Comparison of ENCODE assay signal across 23 cellular contexts in genomic region chr5:162948677-162949076, GRCh38.
"Had no signal": no experiment of that assay in that cellular context is flagged by ENCODE, and none has a peak within 500 bp of the region (broad histone marks: within the 10 kb centered on the region; RNA-seq: fewer than 3 reads in every experiment).

No MANE protein-coding gene starts in this region.

- DNase-seq: colonic mucosa; cortex of kidney; dermis blood vessel endothelial cell; dorsolateral prefrontal cortex; effector CD4-positive, alpha-beta T cell; effector CD8-positive, alpha-beta T cell; effector memory CD4-positive, alpha-beta T cell; effector memory CD8-positive, alpha-beta T cell; endodermal cell; erythroblast; esophagus squamous epithelium; foreskin fibroblast; foreskin keratinocyte; foreskin melanocyte; gastrocnemius medialis; head of caudate nucleus; heart left ventricle; heart right ventricle had no signal

- H3K27me3 ChIP-seq: colonic mucosa, dorsolateral prefrontal cortex, esophagus muscularis mucosa, esophagus squamous epithelium, foreskin keratinocyte, gastrocnemius medialis, gastroesophageal sphincter, heart left ventricle, heart right ventricle had no signal

- H3K9me3 Mint-ChIP-seq: endodermal cell had no signal

- H3K27ac ChIP-seq: colonic mucosa, coronary artery, dorsolateral prefrontal cortex, epithelial cell of prostate, esophagus muscularis mucosa, esophagus squamous epithelium, foreskin keratinocyte, gastrocnemius medialis, gastroesophageal sphincter, heart left ventricle, heart right ventricle had no signal

- H3K4me1 Mint-ChIP-seq: endodermal cell had no signal

- H3K4me3 Mint-ChIP-seq: dendritic cell treated with granulocyte-macrophage colony-stimulating factor and Interleukin-4, amounts not matched to agents 40 ng/mL and 50 ng/mL, for 4 days; effector memory CD8-positive, alpha-beta T cell; endodermal cell had no signal

- H3K9me3 ChIP-seq: colonic mucosa, esophagus muscularis mucosa, esophagus squamous epithelium, gastrocnemius medialis, gastroesophageal sphincter, heart left ventricle had no signal

- H3K27me3 Mint-ChIP-seq: dendritic cell treated with granulocyte-macrophage colony-stimulating factor and Interleukin-4, amounts not matched to agents 40 ng/mL and 50 ng/mL, for 4 days; effector memory CD8-positive, alpha-beta T cell had no signal

- H3K36me3 ChIP-seq: colonic mucosa, esophagus muscularis mucosa, esophagus squamous epithelium, gastrocnemius medialis, gastroesophageal sphincter, heart left ventricle, heart right ventricle had no signal

- H3K4me3 ChIP-seq: colonic mucosa, coronary artery, dorsolateral prefrontal cortex, esophagus muscularis mucosa, esophagus squamous epithelium, gastrocnemius medialis, gastroesophageal sphincter, heart left ventricle, heart right ventricle had no signal

- H3K27ac Mint-ChIP-seq: dendritic cell treated with granulocyte-macrophage colony-stimulating factor and Interleukin-4, amounts not matched to agents 40 ng/mL and 50 ng/mL, for 4 days; effector memory CD8-positive, alpha-beta T cell; endodermal cell had no signal
